Comparison of ENCODE assay signal across 8 cellular contexts in the genomic region with DNA sequence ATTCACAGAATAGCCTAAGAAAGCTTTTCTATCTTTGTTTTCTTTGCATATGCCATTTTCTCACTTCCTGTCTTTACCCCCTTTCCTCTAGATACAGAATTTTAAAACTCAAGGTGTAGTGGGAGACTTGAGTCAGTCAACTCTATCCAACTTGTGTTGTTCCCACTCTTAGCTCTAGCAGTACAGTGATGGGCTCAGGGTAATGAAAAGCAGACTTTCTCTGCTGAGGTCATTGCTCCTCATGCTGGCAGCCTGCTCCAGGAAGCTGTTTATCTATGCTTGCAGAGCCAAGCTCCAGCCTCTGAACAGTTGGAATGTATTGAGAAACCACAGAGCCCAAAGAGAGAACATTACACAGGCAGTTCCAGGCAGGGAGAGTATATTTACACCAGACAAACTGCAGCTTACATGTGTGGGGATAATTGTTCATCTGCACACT.
DNase-seq lines count a peak whose midpoint lies in the region; TF ChIP-seq lines count a peak whose summit lies in the region.

No MANE protein-coding gene starts in this region.

- H3K79me2 ChIP-seq in H9 (ENCODE audit: insufficient read depth, low read length): no peaks in the 10 kb centered on the region

- no peak overlapping the region for H3K14ac ChIP-seq in H9 (ENCODE audit: insufficient read depth, low read length)

- H3K56ac ChIP-seq in H9 (ENCODE audit: insufficient read length, low read depth, low read length): no peak overlapping the region

- no peak for TF ChIP-seq CTCF in HL-60 (IDR thresholded peaks at IDR 0.05; ENCODE audit: insufficient read depth, low read length)
- TF ChIP-seq CTCF in nephron (IDR thresholded peaks at IDR 0.05; ENCODE audit: unreplicated experiment in 3 of 3): no peak
- TF ChIP-seq CTCF in H9 (conservative IDR thresholded peaks at IDR 0.05): no peak

- H4K91ac ChIP-seq in H9 (ENCODE audit: insufficient read length, low read depth, low read length): no peak overlapping the region

- H4K5ac ChIP-seq in H9 (ENCODE audit: insufficient read length, low read depth, low read length): no peak overlapping the region

- no peak overlapping the region for H2BK120ac ChIP-seq in H9 (ENCODE audit: low read depth, low read length, poor library complexity, severe bottlenecking)

- no peaks in the 10 kb centered on the region for H3K4me1 ChIP-seq in H9 (ENCODE audit: insufficient read depth, low read length)

- no peak overlapping the region for H3K23ac ChIP-seq in H9 (ENCODE audit: insufficient read length, low read depth, low read length)

- H3K23me2 ChIP-seq in H9 (ENCODE audit: insufficient read length, low read depth, low read length, poor library complexity, severe bottlenecking): no peaks in the 10 kb centered on the region

- no peak overlapping the region for H2BK20ac ChIP-seq in H9 (ENCODE audit: low read depth, low read length, poor library complexity, severe bottlenecking)

- H3K9me3 ChIP-seq in H9 (ENCODE audit: control insufficient read depth, low read depth, low read length): no peaks in the 10 kb centered on the region

- no peak overlapping the region for H3K4me3 ChIP-seq in HL-60 (replicated peaks; ENCODE audit: insufficient read depth, low read length)

- no peaks in the 10 kb centered on the region for H3K9me3 Mint-ChIP-seq in nephron
- H3K9me3 Mint-ChIP-seq in H9: no peaks in the 10 kb centered on the region; a peak in 1 of 5 replicates

- H3K4me2 ChIP-seq in H9 (ENCODE audit: insufficient read depth, insufficient read length, low read length): no peak overlapping the region

- peak overlapping the region in 1 of 3 experiments; percentile 10 for H3K4me3 Mint-ChIP-seq in nephron
- no peak overlapping the region for H3K4me3 Mint-ChIP-seq in H9

- peak; percentile 92 for DNase-seq in Ammon's horn (ENCODE audit: low spot score)
- peak; percentile 16 to 76 for DNase-seq in HL-60 (ENCODE audit: low read depth in 1 of 2, low spot score in 1 of 2)
- peak; percentile 55 for DNase-seq in SK-MEL-5 (ENCODE audit: low read depth, low spot score)
- DNase-seq in fibroblast of gingiva (ENCODE audit: low read depth): peak; percentile 96
- DNase-seq in GM19238 (ENCODE audit: insufficient read length, low spot score): no peak
- no peak for DNase-seq in H9
- DNase-seq in NCI-H1105 (lab: John Stamatoyannopoulos, UW): no peak

- no peak overlapping the region for H3T11ph ChIP-seq in H9 (ENCODE audit: low read length)

- no peak overlapping the region for H2BK15ac ChIP-seq in H9 (ENCODE audit: low read depth, low read length)

- no peaks in the 10 kb centered on the region for H3K27me3 Mint-ChIP-seq in nephron (ENCODE audit: low read depth)
- no peaks in the 10 kb centered on the region for H3K27me3 Mint-ChIP-seq in H9 (ENCODE audit: low read depth)

- H4K8ac ChIP-seq in H9 (replicated peaks; ENCODE audit: insufficient read length, low read depth, low read length): no peak overlapping the region

- in situ Hi-C loops in SK-MEL-5 (cut with HindIII; ENCODE audit: low pct_unique_long_range_greater_than_20kb, low sequenced_read_pairs): no loop called here

- no peak overlapping the region for H3K4ac ChIP-seq in H9 (ENCODE audit: low read depth, low read length)

- no peaks in the 10 kb centered on the region for H3K79me1 ChIP-seq in H9 (ENCODE audit: insufficient read depth, low read depth, low read length, poor library complexity, severe bottlenecking)

- H3K18ac ChIP-seq in H9 (ENCODE audit: insufficient read length, low read depth, low read length): no peak overlapping the region

- peaks cover 37% of the 10 kb centered on the region for H3K4me1 Mint-ChIP-seq in nephron
- H3K4me1 Mint-ChIP-seq in H9: peaks cover 13 to 17% of the 10 kb centered on the region in 2 experiments

- H3K27me3 ChIP-seq in HL-60 (ENCODE audit: insufficient read depth, poor library complexity, severe bottlenecking): no peaks in the 10 kb centered on the region
- H3K27me3 ChIP-seq in H9 (ENCODE audit: insufficient read depth, low read length): no peaks in the 10 kb centered on the region

- no peak overlapping the region for H2AK5ac ChIP-seq in H9 (ENCODE audit: insufficient read length, low read length)

- no peak overlapping the region for H2BK12ac ChIP-seq in H9 (ENCODE audit: insufficient read length, low read depth, low read length)

- H3K9ac ChIP-seq in H9 (ENCODE audit: extremely low read depth, insufficient read length, low read length): no peak overlapping the region

- no peak overlapping the region for H2AFZ ChIP-seq in H9 (ENCODE audit: low read length)

- no peaks in the 10 kb centered on the region for H4K20me1 ChIP-seq in H9 (ENCODE audit: control insufficient read depth, insufficient read depth, insufficient read length)

- H3K36me3 Mint-ChIP-seq in nephron (ENCODE audit: low read depth) (peaks cover 12% of the 10 kb centered on the region), H9 (ENCODE audit: insufficient read depth in 1 of 3, low read depth in 3 of 3) (no peaks in the 10 kb centered on the region)

- H3K27ac ChIP-seq in HL-60 (replicated peaks) (peak overlapping the region; percentile 51), H9 (ENCODE audit: insufficient read length, low read depth, low read length) (no peak overlapping the region)

- H3K27ac Mint-ChIP-seq in nephron (peak overlapping the region; percentile 73 to 88 (median 88)), H9 (peak overlapping the region in 1 of 3 experiments; percentile 23; a peak in 1 of 7 replicates)

- no peak overlapping the region for H2BK5ac ChIP-seq in H9 (ENCODE audit: insufficient read length, low read length)

Comparison
In these comparisons a context has a peak if more than half of its experiments do, and no peak if none do; other contexts are left out.
1. DNase-seq: peak in Ammon's horn (single experiment), HL-60 (2 of 2), SK-MEL-5 (single experiment) and fibroblast of gingiva (single experiment); none in GM19238 (single experiment), H9 (single experiment) and NCI-H1105 (single experiment).